In the genomic region with DNA sequence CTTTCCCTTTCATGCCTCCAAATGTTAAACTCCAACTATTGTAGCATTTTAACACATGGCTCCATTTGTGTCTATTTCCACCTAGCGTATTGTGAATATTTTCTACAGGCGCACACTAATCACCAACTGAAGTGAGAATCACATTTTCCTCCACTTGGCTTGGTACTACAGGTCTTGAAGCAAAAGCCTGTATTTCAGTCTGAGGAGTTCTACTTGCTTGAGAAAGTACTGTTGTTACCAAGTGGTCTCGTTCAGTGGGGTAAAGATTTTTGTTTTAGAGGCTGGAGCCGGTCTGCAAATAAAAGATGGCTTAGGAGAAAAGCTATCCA, we compare ENCODE assay signal across 8 cellular contexts. TPM values are rescaled to one million over a fixed set of nuclear protein-coding genes. Genes with fewer than 3 reads are reported as not detected.
A peak's percentile ranks its signal among the peaks of the same experiment; 100 is the strongest.
DNase-seq lines count a peak whose midpoint lies in the region; ATAC-seq and TF ChIP-seq lines count a peak whose summit lies in the region.

No MANE protein-coding gene starts in this region.

- TF ChIP-seq POLR2A in thyroid gland (IDR thresholded peaks at IDR 0.05), result no peak

- peak overlapping the region; percentile 49 for H3K27ac Mint-ChIP-seq in activated CD4-positive, alpha-beta T cell treated with anti-CD3 and anti-CD28 coated beads for 36 hours
- peak overlapping the region; percentile 69 for H3K27ac Mint-ChIP-seq in activated T-helper 17 cell treated with anti-CD3 and anti-CD28 coated beads, Interleukin-2, amount 50 U/mL, for 72 hours

- 17 to 29% methylated on average over 4 of the region's 4 CpGs for WGBS in thyroid gland, 2 donors

- H3K9me3 Mint-ChIP-seq in activated CD4-positive, alpha-beta T cell treated with anti-CD3 and anti-CD28 coated beads for 36 hours (ENCODE audit: low read depth), result no peaks in the 10 kb centered on the region
- no peaks in the 10 kb centered on the region for H3K9me3 Mint-ChIP-seq in activated T-helper 17 cell treated with anti-CD3 and anti-CD28 coated beads, Interleukin-2, amount 50 U/mL, for 72 hours

- intact Hi-C loops in activated CD4-positive, alpha-beta T cell treated with anti-CD3 and anti-CD28 coated beads for 36 hours (cut with DNase I, micrococcal nuclease), result loop anchor here in 1 of 2 experiments (1.0 to 10.0 kb wide), 3 partner anchors 1204 to 1487 kb away; a partner anchor contains a TSS
- intact Hi-C loops in thyroid gland (cut with DNase I), result no loop called here

- H3K27me3 ChIP-seq in kidney epithelial cell (ENCODE audit: control insufficient read depth, insufficient read depth, low read length), result no peaks in the 10 kb centered on the region
- H3K27me3 ChIP-seq in thyroid gland, result no peaks in the 10 kb centered on the region

- H3K9me3 ChIP-seq in thyroid gland, result no peaks in the 10 kb centered on the region

- no peak for TF ChIP-seq CTCF in kidney epithelial cell (IDR thresholded peaks at IDR 0.05; ENCODE audit: insufficient read depth, low read length, poor library complexity, severe bottlenecking)
- no peak for TF ChIP-seq CTCF in thyroid gland (IDR thresholded peaks at IDR 0.05)

- H3K4me3 ChIP-seq in kidney epithelial cell (ENCODE audit: low read depth, low read length) (peak overlapping the region; percentile 99), thyroid gland (replicated peaks in 1 of 3) (peak overlapping the region; percentile 69 to 93 (median 69))

- peaks cover 4 to 10% of the 10 kb centered on the region in 2 donors for H3K4me1 ChIP-seq in thyroid gland

- H3K36me3 Mint-ChIP-seq in activated CD4-positive, alpha-beta T cell treated with anti-CD3 and anti-CD28 coated beads for 36 hours (ENCODE audit: low read depth), result peaks cover 21% of the 10 kb centered on the region
- peaks cover 35% of the 10 kb centered on the region for H3K36me3 Mint-ChIP-seq in activated T-helper 17 cell treated with anti-CD3 and anti-CD28 coated beads, Interleukin-2, amount 50 U/mL, for 72 hours (ENCODE audit: low read depth)

- DNase-seq in activated CD4-positive, alpha-beta T cell treated with anti-CD3 and anti-CD28 coated beads for 36 hours, result no peak
- no peak for DNase-seq in activated CD4-positive, alpha-beta T cell treated with anti-CD3 and anti-CD28 coated beads for 48 hours
- DNase-seq in kidney epithelial cell (ENCODE audit: low read depth), result no peak
- no peak for DNase-seq in thyroid gland
- no peak for DNase-seq in NCI-H1694 (lab: John Stamatoyannopoulos, UW)
- DNase-seq in occipital lobe (lab: John Stamatoyannopoulos, UW), result no peak

- peak overlapping the region; percentile 95 for H3K4me3 Mint-ChIP-seq in activated CD4-positive, alpha-beta T cell treated with anti-CD3 and anti-CD28 coated beads for 36 hours
- peak overlapping the region; percentile 85 for H3K4me3 Mint-ChIP-seq in activated T-helper 17 cell treated with anti-CD3 and anti-CD28 coated beads, Interleukin-2, amount 50 U/mL, for 72 hours

- POLR2A ChIA-PET in activated CD4-positive, alpha-beta T cell treated with anti-CD3 and anti-CD28 coated beads for 36 hours (lab: Charles Lee), result no interaction called here

- CTCF ChIA-PET in activated CD4-positive, alpha-beta T cell treated with anti-CD3 and anti-CD28 coated beads for 36 hours (lab: Charles Lee), result no interaction called here

- H3K27me3 Mint-ChIP-seq in activated CD4-positive, alpha-beta T cell treated with anti-CD3 and anti-CD28 coated beads for 36 hours, result no peaks in the 10 kb centered on the region
- H3K27me3 Mint-ChIP-seq in activated T-helper 17 cell treated with anti-CD3 and anti-CD28 coated beads, Interleukin-2, amount 50 U/mL, for 72 hours, result no peaks in the 10 kb centered on the region

- H3K4me1 Mint-ChIP-seq in activated CD4-positive, alpha-beta T cell treated with anti-CD3 and anti-CD28 coated beads for 36 hours, result peaks cover 22% of the 10 kb centered on the region
- peaks cover 9% of the 10 kb centered on the region for H3K4me1 Mint-ChIP-seq in activated T-helper 17 cell treated with anti-CD3 and anti-CD28 coated beads, Interleukin-2, amount 50 U/mL, for 72 hours

- no peak for ATAC-seq in activated CD4-positive, alpha-beta T cell treated with anti-CD3 and anti-CD28 coated beads for 36 hours
- peak; percentile 2 for ATAC-seq in HG03103 (IDR thresholded peaks at IDR 0.05; ENCODE audit: low read depth, unreplicated experiment)
- ATAC-seq in activated T-helper 17 cell treated with anti-CD3 and anti-CD28 coated beads, Interleukin-2, amount 50 U/mL, for 72 hours (replicated peaks), result no peak

- H3K36me3 ChIP-seq in kidney epithelial cell (ENCODE audit: control insufficient read depth, insufficient read depth, low read length) (no peaks in the 10 kb centered on the region), thyroid gland (no peaks in the 10 kb centered on the region)

- peak overlapping the region; percentile 93 to 98 (median 95) for H3K27ac ChIP-seq in thyroid gland

RNA-seq across cellular contexts. Expression of a gene that starts 0.6 kb away (rescaled TPM):
- total RNA-seq in activated CD4-positive, alpha-beta T cell treated with anti-CD3 and anti-CD28 coated beads for 36 hours, result 10 to 100 TPM; 13.5 to 14.8 TPM
- 10 to 100 TPM; 12.3 to 18.4 TPM for total RNA-seq in activated T-helper 17 cell treated with anti-CD3 and anti-CD28 coated beads, Interleukin-2, amount 50 U/mL, for 72 hours
- total RNA-seq in kidney epithelial cell (8.1 TPM in 2 replicates), thyroid gland (10 to 100 TPM; 69.9 to 99.3 (median 91.8) TPM), occipital lobe (420 TPM)
